In the genomic region with DNA sequence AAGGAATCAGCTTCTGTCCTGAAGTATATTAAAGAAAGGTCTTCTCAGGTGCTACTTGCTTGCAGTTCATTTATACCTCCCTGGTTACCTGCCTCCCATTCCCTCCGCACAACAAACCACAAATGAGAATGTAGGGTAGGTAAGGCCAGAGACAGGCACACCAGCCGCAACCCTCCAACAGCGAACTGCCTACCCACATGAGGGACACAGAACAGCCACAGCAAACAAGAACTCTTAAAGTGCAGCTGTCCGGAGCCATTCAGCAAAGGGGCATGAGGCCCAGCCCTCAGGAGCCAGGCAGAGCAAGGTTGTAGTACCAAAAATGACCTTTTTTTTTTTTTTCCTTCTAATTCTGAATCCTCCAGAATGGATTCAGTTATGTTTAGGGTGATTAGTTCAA, we compare ENCODE assay signal across 20 cellular contexts. TPM values are rescaled to one million over a fixed set of nuclear protein-coding genes. Genes with fewer than 3 reads are reported as not detected.
"Had no signal": no experiment of that assay in that cellular context is flagged by ENCODE, and none has a peak within 500 bp of the region (broad histone marks: within the 10 kb centered on the region; RNA-seq: fewer than 3 reads in every experiment).

No MANE protein-coding gene starts in this region.

- H3K9me3 Mint-ChIP-seq: activated CD4-positive, alpha-beta memory T cell treated with anti-CD3 and anti-CD28 coated beads for 36 hours; activated T-helper 1 cell treated with anti-CD3 and anti-CD28 coated beads, Interleukin-12 subunit alpha, Interleukin-12 subunit beta, Interleukin-2, Interleukin-4 antibody, amounts not matched to agents 30 ng/mL and 10 ng/mL and 1 ng/mL, durations not matched to agents 14 hours and 24 hours and 36 hours; natural killer cell had no signal

- ATAC-seq: foreskin keratinocyte, left lobe of liver, natural killer cell had no signal

- H3K4me1 Mint-ChIP-seq: natural killer cell had no signal

- H3K4me3 Mint-ChIP-seq: activated CD4-positive, alpha-beta memory T cell treated with anti-CD3 and anti-CD28 coated beads for 36 hours; activated naive CD8-positive, alpha-beta T cell; activated T-helper 1 cell treated with anti-CD3 and anti-CD28 coated beads, Interleukin-12 subunit alpha, Interleukin-12 subunit beta, Interleukin-2, Interleukin-4 antibody, amounts not matched to agents 30 ng/mL and 10 ng/mL and 1 ng/mL, durations not matched to agents 14 hours and 24 hours and 36 hours; natural killer cell had no signal

- H3K36me3 Mint-ChIP-seq: activated CD4-positive, alpha-beta memory T cell treated with anti-CD3 and anti-CD28 coated beads for 36 hours; activated naive CD8-positive, alpha-beta T cell; natural killer cell had no signal

- DNase-seq: activated CD4-positive, alpha-beta memory T cell treated with anti-CD3 and anti-CD28 coated beads for 36 hours; activated CD4-positive, alpha-beta T cell treated with anti-CD3 and anti-CD28 coated beads for 4 hours; activated gamma-delta T cell treated with Interleukin-2 at 50 U/mL for 16 hours; activated T-cell treated with anti-CD3 and anti-CD28 coated beads for 4 hours; central memory CD4-positive, alpha-beta T cell; colonic mucosa; foreskin keratinocyte; natural killer cell; occipital lobe; stimulated activated CD4-positive, alpha-beta T cell treated with anti-CD3 and anti-CD28 coated beads, Interleukin-12 subunit alpha, Interleukin-12 subunit beta, amount 100 ng/mL, for 4 hours; stimulated activated CD4-positive, alpha-beta T cell treated with anti-CD3 and anti-CD28 coated beads, Interleukin-1b, Interleukin-23, amount 100 ng/mL, for 48 hours; stimulated activated CD8-positive, alpha-beta memory T cell treated with anti-CD3 and anti-CD28 coated beads, Interleukin-4, amount 100 ng/mL, for 48 hours; stimulated activated naive CD4-positive, alpha-beta T cell; SW 1271; T-helper 2 cell; thyroid gland had no signal

- H3K27ac Mint-ChIP-seq: activated CD4-positive, alpha-beta memory T cell treated with anti-CD3 and anti-CD28 coated beads for 36 hours; activated naive CD8-positive, alpha-beta T cell; activated T-helper 1 cell treated with anti-CD3 and anti-CD28 coated beads, Interleukin-12 subunit alpha, Interleukin-12 subunit beta, Interleukin-2, Interleukin-4 antibody, amounts not matched to agents 30 ng/mL and 10 ng/mL and 1 ng/mL, durations not matched to agents 14 hours and 24 hours and 36 hours; natural killer cell had no signal

RNA-seq across cellular contexts. Expression of gene SPSB4, which starts 52.4 kb away (rescaled TPM):
- total RNA-seq: activated CD4-positive, alpha-beta memory T cell treated with anti-CD3 and anti-CD28 coated beads for 36 hours; activated T-helper 1 cell treated with anti-CD3 and anti-CD28 coated beads, Interleukin-12 subunit alpha, Interleukin-12 subunit beta, Interleukin-2, Interleukin-4 antibody, amounts not matched to agents 30 ng/mL and 10 ng/mL and 1 ng/mL, durations not matched to agents 14 hours and 24 hours and 36 hours; colonic mucosa; fibroblast of lung; foreskin keratinocyte; natural killer cell had no signal
